ENCODE assay signal across 8 cellular contexts in the genomic region with DNA sequence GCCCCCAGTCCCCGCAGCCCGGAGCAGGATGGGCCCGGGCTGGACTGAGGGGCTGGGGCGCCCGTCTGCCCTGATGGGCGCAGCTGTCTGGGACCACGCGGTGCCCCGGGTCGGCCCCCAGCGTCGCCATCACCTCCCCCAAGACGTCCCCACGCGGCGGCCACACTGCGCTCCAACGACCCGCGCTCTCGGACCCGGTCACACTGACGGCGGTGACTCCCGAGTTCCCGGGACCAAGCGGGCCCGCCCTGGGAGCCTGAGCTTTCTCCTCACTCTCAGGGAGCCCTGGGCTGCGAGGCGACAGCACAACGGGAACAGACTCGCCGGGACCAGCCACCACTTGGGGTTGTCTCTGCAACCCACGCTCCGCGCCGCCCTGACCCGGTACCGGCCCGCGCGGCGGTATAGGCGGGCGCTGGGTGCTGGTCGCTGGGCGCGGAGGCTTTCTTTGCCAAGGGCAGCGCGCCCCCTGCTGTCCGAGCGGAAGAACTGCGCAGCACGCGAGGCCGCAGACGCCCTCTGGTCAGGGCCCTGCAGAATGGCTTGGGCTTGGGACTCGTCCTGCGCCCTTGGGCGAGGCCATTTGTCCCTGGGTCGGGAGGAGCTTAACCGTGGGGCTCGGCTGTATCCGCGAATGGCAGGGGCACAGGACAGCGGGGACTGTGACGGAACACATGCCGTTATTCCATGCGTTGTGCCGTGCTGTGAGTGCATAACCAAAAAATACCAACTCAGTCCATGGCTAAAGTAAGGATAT. TPM values are rescaled to one million over a fixed set of nuclear protein-coding genes. Genes with fewer than 3 reads are reported as not detected.
DNase-seq lines count a peak whose midpoint lies in the region; ATAC-seq and TF ChIP-seq lines count a peak whose summit lies in the region.

No MANE protein-coding gene starts in this region.

- peak overlapping the region; percentile 95 for H2AFZ ChIP-seq in GM23338

- H3K27me3 Mint-ChIP-seq in GM23338 (ENCODE audit: insufficient read depth, low read depth, poor library complexity): peaks cover 25% of the 10 kb centered on the region

- no peaks in the 10 kb centered on the region for H3K9me3 Mint-ChIP-seq in GM23338

- ATAC-seq in GM23338 (peak; percentile 90), heart right ventricle (peak; percentile 93 to 97 (median 96))

- DNase-seq in GM23338 (ENCODE audit: low spot score): peak; percentile 86
- DNase-seq in M059J (ENCODE audit: low read depth): peak; percentile 70
- peak; percentile 51 for DNase-seq in T follicular helper cell (ENCODE audit: low read depth)
- peak; percentile 91 for DNase-seq in adipocyte (ENCODE audit: low read depth)
- DNase-seq in heart right ventricle: peak; percentile 82 to 88
- peak; percentile 49 for DNase-seq in pons (ENCODE audit: low spot score)
- peak; percentile 76 to 84 for DNase-seq in tibial nerve (ENCODE audit: low spot score in 2 of 2)

- H3K79me2 ChIP-seq in GM23338 (replicated peaks; ENCODE audit: insufficient read depth): no peaks in the 10 kb centered on the region

- peak overlapping the region; percentile 70 for H3K4me3 Mint-ChIP-seq in GM23338

- TF ChIP-seq CTCF in GM23338 (conservative IDR thresholded peaks at IDR 0.05; ENCODE audit: low read depth in 2 of 2) (peak; percentile 83 to 97), heart right ventricle (IDR thresholded peaks at IDR 0.05) (peak; percentile 93 to 100 (median 99)), tibial nerve (IDR thresholded peaks at IDR 0.05) (peak; percentile 98 to 99 (median 98))

- intact Hi-C loops in heart right ventricle (cut with DNase I): loop anchor here (1.0 to 10.0 kb wide), 11 partner anchors 42 to 384 kb away; partner anchors contain the start of gene IMPA2 (in 2 of the 10)

- no peak overlapping the region for H3K27ac Mint-ChIP-seq in GM23338

- no peak for TF ChIP-seq POLR2A in tibial nerve (IDR thresholded peaks at IDR 0.05)

- H3K27ac ChIP-seq in GM23338 (ENCODE audit: low read depth): no peak overlapping the region
- H3K27ac ChIP-seq in heart right ventricle: peak overlapping the region in 8 of 10 donors; percentile 24 to 71 (median 47)
- peak overlapping the region in 2 of 4 donors; percentile 65 to 66 for H3K27ac ChIP-seq in tibial nerve

- no peaks in the 10 kb centered on the region for H3K36me3 ChIP-seq in ES-I3 (ENCODE audit: insufficient read depth, low read length)
- no peaks in the 10 kb centered on the region for H3K36me3 ChIP-seq in GM23338 (ENCODE audit: insufficient read depth)
- no peaks in the 10 kb centered on the region for H3K36me3 ChIP-seq in adipocyte (ENCODE audit: control insufficient read depth, insufficient read depth, low read length, severe bottlenecking)
- no peaks in the 10 kb centered on the region for H3K36me3 ChIP-seq in heart right ventricle
- H3K36me3 ChIP-seq in tibial nerve: no peaks in the 10 kb centered on the region

- no peaks in the 10 kb centered on the region for H3K9me2 ChIP-seq in GM23338 (ENCODE audit: insufficient read depth)

- peaks cover under 1% of the 10 kb centered on the region; the same call in 1 of the 2 replicates for H3K4me1 ChIP-seq in ES-I3 (ENCODE audit: insufficient read depth, low read length)
- H3K4me1 ChIP-seq in GM23338 (ENCODE audit: insufficient read depth): no peaks in the 10 kb centered on the region
- peaks cover 11% of the 10 kb centered on the region for H3K4me1 ChIP-seq in adipocyte (ENCODE audit: control insufficient read depth, insufficient read depth, low read length)
- H3K4me1 ChIP-seq in heart right ventricle: peaks cover 0 to 16% (median 10%) of the 10 kb centered on the region in 9 donors
- peaks cover 0 to 9% (median 3%) of the 10 kb centered on the region in 4 donors for H3K4me1 ChIP-seq in tibial nerve

- H3K4me3 ChIP-seq in GM23338 (peak overlapping the region; percentile 71), adipocyte (ENCODE audit: low read length) (peak overlapping the region; percentile 77), heart right ventricle (peak overlapping the region; percentile 46 to 70 (median 62)), tibial nerve (peak overlapping the region; percentile 40 to 63 (median 56))

- H3K9ac ChIP-seq in ES-I3 (ENCODE audit: low read depth, low read length): peak overlapping the region; percentile 72
- peak overlapping the region; percentile 86 for H3K9ac ChIP-seq in adipocyte (ENCODE audit: low read length)

- peak in 1 of 2 donors; percentile 72 for TF ChIP-seq EP300 in tibial nerve (IDR thresholded peaks at IDR 0.05)

- H3K36me3 Mint-ChIP-seq in GM23338 (ENCODE audit: low read depth): no peaks in the 10 kb centered on the region; the same call in 2 of the 3 replicates

- WGBS in heart right ventricle, 2 donors: 1 to 2% methylated on average over 56 to 70 of the region's 70 CpGs
- WGBS in tibial nerve, 2 donors: 2% methylated on average over 42 to 66 of the region's 70 CpGs

- H3K4me2 ChIP-seq in GM23338: peak overlapping the region; percentile 95

- peaks cover under 1% of the 10 kb centered on the region; the same call in 2 of the 3 replicates for H3K4me1 Mint-ChIP-seq in GM23338

- H4K20me1 ChIP-seq in GM23338 (replicated peaks; ENCODE audit: insufficient read depth): no peaks in the 10 kb centered on the region

- H3K27me3 ChIP-seq in GM23338 (ENCODE audit: insufficient read depth) (peaks cover 18% of the 10 kb centered on the region), adipocyte (replicated peaks; ENCODE audit: control insufficient read depth, insufficient read depth, low read length) (no peaks in the 10 kb centered on the region), heart right ventricle (peaks cover 0 to 8% (median 0%) of the 10 kb centered on the region in 7 donors), tibial nerve (no peaks in the 10 kb centered on the region)

- H3F3A ChIP-seq in GM23338 (replicated peaks; ENCODE audit: low read depth): no peaks in the 10 kb centered on the region

- H3K9me3 ChIP-seq in ES-I3 (ENCODE audit: control insufficient read depth, insufficient read depth, low read length) (no peaks in the 10 kb centered on the region), adipocyte (ENCODE audit: control insufficient read depth, low read length) (no peaks in the 10 kb centered on the region), heart right ventricle (no peaks in the 10 kb centered on the region), tibial nerve (no peaks in the 10 kb centered on the region)

TF ChIP-seq in GM23338, 12 proteins besides CTCF, POLR2A, EP300 and RAD21:
- TF ChIP-seq NANOG (IDR thresholded peaks at IDR 0.05; ENCODE audit: borderline replicate concordance) (no peak), ZNF331 (CRISPR knock-in tag; IDR thresholded peaks at IDR 0.05; ENCODE audit: low read depth) (no peak), ZNF114 (CRISPR knock-in tag; IDR thresholded peaks at IDR 0.05) (no peak), STAT1 (IDR thresholded peaks at IDR 0.05; ENCODE audit: unreplicated experiment) (no peak), EZH2phosphoT487 (IDR thresholded peaks at IDR 0.05; ENCODE audit: unreplicated experiment) (no peak), CREB1 (CRISPR knock-in tag; IDR thresholded peaks at IDR 0.05; ENCODE audit: low read depth) (no peak; the same call in 1 of the 2 replicates), POLR2AphosphoS5 (IDR thresholded peaks at IDR 0.05; ENCODE audit: low read depth) (no peak)

RNA-seq across cellular contexts. Expression of gene ANKRD62, which starts 54.8 kb away (rescaled TPM):
- not detected in 2 replicates for total RNA-seq in GM23338 (2014; rRNA removed; shearing (Covaris generic))
- polyA plus RNA-seq in GM23338 (2016; fragmentation: Nextera tagmentation; extraction: Ambion mirVana): not detected in 2 replicates
- total RNA-seq in M059J (2014; rRNA removed; shearing (Covaris generic)): not detected in 2 replicates
- not detected for total RNA-seq in heart right ventricle
- not detected for polyA plus RNA-seq in heart right ventricle
- total RNA-seq in tibial nerve: not detected

RNA-seq across cellular contexts. Expression of gene IMPA2, which starts 57.5 kb away (rescaled TPM):
- 91.8 and 122 TPM in 2 replicates for total RNA-seq in GM23338 (2014; rRNA removed; shearing (Covaris generic))
- polyA plus RNA-seq in GM23338 (2016; fragmentation: Nextera tagmentation; extraction: Ambion mirVana) (45.0 and 50.4 TPM in 2 replicates), heart right ventricle (10 to 100 TPM; 17.6 to 41.9 TPM)
- total RNA-seq in M059J (2014; rRNA removed; shearing (Covaris generic)): 9.6 and 10.4 TPM in 2 replicates
- total RNA-seq in heart right ventricle (10 to 100 TPM; 19.8 to 79.6 (median 32.2) TPM), tibial nerve (10 to 100 TPM; 12.7 to 62.4 (median 36.2) TPM)
